Comparison of ENCODE assay signal across 24 cellular contexts in the genomic region with DNA sequence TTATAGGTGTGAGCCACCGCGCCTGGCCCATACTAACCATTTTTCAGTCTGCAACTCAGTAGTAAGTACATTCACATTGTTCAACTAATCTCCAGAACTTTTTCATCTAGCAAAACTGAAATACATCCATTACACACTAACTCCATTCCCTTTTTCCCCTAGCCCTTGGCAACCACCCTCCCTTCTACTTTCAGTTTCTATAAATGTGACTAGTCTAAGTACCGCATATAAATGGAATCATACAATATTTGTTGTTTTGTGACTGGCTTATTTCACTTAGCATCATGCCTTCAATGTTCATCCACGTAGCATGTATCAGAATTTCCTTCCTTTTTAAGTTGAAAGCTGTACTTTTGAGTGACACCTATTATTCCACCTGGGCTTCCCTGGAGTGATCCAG.
"Had no signal": no experiment of that assay in that cellular context is flagged by ENCODE, and none has a peak within 500 bp of the region (broad histone marks: within the 10 kb centered on the region; RNA-seq: fewer than 3 reads in every experiment).

No MANE protein-coding gene starts in this region.

- H3K27ac Mint-ChIP-seq: activated CD4-positive, alpha-beta T cell treated with anti-CD3 and anti-CD28 coated beads, Interleukin-2, amount 10 ng/mL, durations not matched to agents 24 days and 14 days; activated CD8-positive, alpha-beta memory T cell treated with anti-CD3 and anti-CD28 coated beads, Interleukin-2, amount 10 ng/mL, durations not matched to agents 7 days and 5 days; activated naive CD8-positive, alpha-beta T cell treated with anti-CD3 and anti-CD28 coated beads, Interleukin-2, amount 10 ng/mL, durations not matched to agents 7 days and 5 days; activated T-helper 2 cell treated with anti-CD3 and anti-CD28 coated beads, Interferon-gamma antibody, Interleukin-2, Interleukin-4, amounts not matched to agents 10 μg/mL and 5 μg/mL and 100 μg/mL, durations not matched to agents 14 hours and 24 hours and 36 hours; T-helper 1 cell treated with Interleukin-12 subunit alpha and Interleukin-12 subunit beta and Interleukin-4 antibody, amounts not matched to agents 30 μg/mL and 1 μg/mL, for 36 hours had no signal

- H3K36me3 Mint-ChIP-seq: activated CD8-positive, alpha-beta memory T cell treated with anti-CD3 and anti-CD28 coated beads, Interleukin-2, amount 10 ng/mL, durations not matched to agents 7 days and 5 days; activated naive CD8-positive, alpha-beta T cell treated with anti-CD3 and anti-CD28 coated beads, Interleukin-2, amount 10 ng/mL, durations not matched to agents 7 days and 5 days had no signal

- H3K9me3 Mint-ChIP-seq: activated naive CD8-positive, alpha-beta T cell treated with anti-CD3 and anti-CD28 coated beads, Interleukin-2, amount 10 ng/mL, durations not matched to agents 7 days and 5 days; T-helper 1 cell treated with Interleukin-12 subunit alpha and Interleukin-12 subunit beta and Interleukin-4 antibody, amounts not matched to agents 30 μg/mL and 1 μg/mL, for 36 hours had no signal

- DNase-seq: activated CD4-positive, alpha-beta T cell treated with anti-CD3 and anti-CD28 coated beads, Interleukin-2, amount 10 ng/mL, durations not matched to agents 24 days and 14 days; activated CD4-positive, alpha-beta T cell treated with anti-CD3 and anti-CD28 coated beads, Interleukin-2, amount 50 U/mL, for 48 hours; activated CD8-positive, alpha-beta memory T cell treated with anti-CD3 and anti-CD28 coated beads, Interleukin-2, amount 10 ng/mL, durations not matched to agents 7 days and 5 days; activated gamma-delta T cell treated with Interleukin-2 at 50 U/mL for 16 hours; activated naive CD4-positive, alpha-beta T cell treated with anti-CD3 and anti-CD28 coated beads, Interleukin-2, amount 50 U/mL, for 16 hours; activated naive CD8-positive, alpha-beta T cell treated with anti-CD3 and anti-CD28 coated beads, Interleukin-2, amount 10 ng/mL, durations not matched to agents 7 days and 5 days; activated T-cell treated with anti-CD3 and anti-CD28 coated beads, Interleukin-2, amount 50 U/mL, for 48 hours; adrenal gland; anterior cingulate cortex; central memory CD4-positive, alpha-beta T cell; Karpas-422; NCI-H1092 treated with DMSO at 0.1 percent for 48 hours; NCI-H1417 treated with DMSO at 0.1 percent for 48 hours; NCI-H1694; NCI-H2107; NCI-H2171 treated with DMSO at 0.1 percent for 48 hours; NCI-H526; NCI-H82; OCI-M1 had no signal

- H3K9me3 ChIP-seq: adrenal gland had no signal

- ATAC-seq: activated CD4-positive, CD25-positive, alpha-beta regulatory T cell treated with anti-CD3 and anti-CD28 coated beads, Interleukin-2, amount 50 U/mL, for 24 hours; activated CD8-positive, alpha-beta memory T cell treated with anti-CD3 and anti-CD28 coated beads, Interleukin-2, amount 10 ng/mL, durations not matched to agents 7 days and 5 days had no signal

- H3K4me1 ChIP-seq: adrenal gland had no signal

- FAIRE-seq: bronchial epithelial cell, RCC 7860 had no signal

- H3K4me3 ChIP-seq: adrenal gland had no signal

- H3K27ac ChIP-seq: adrenal gland had no signal

- H3K27me3 ChIP-seq: adrenal gland had no signal

- H3K4me3 Mint-ChIP-seq: activated CD4-positive, alpha-beta T cell treated with anti-CD3 and anti-CD28 coated beads, Interleukin-2, amount 10 ng/mL, durations not matched to agents 24 days and 14 days; activated CD8-positive, alpha-beta memory T cell treated with anti-CD3 and anti-CD28 coated beads, Interleukin-2, amount 10 ng/mL, durations not matched to agents 7 days and 5 days; activated naive CD8-positive, alpha-beta T cell treated with anti-CD3 and anti-CD28 coated beads, Interleukin-2, amount 10 ng/mL, durations not matched to agents 7 days and 5 days; T-helper 1 cell treated with Interleukin-12 subunit alpha and Interleukin-12 subunit beta and Interleukin-4 antibody, amounts not matched to agents 30 μg/mL and 1 μg/mL, for 36 hours had no signal

- H3K36me3 ChIP-seq: adrenal gland had no signal
